Comparison of ENCODE assay signal across 29 cellular contexts in the genomic region with DNA sequence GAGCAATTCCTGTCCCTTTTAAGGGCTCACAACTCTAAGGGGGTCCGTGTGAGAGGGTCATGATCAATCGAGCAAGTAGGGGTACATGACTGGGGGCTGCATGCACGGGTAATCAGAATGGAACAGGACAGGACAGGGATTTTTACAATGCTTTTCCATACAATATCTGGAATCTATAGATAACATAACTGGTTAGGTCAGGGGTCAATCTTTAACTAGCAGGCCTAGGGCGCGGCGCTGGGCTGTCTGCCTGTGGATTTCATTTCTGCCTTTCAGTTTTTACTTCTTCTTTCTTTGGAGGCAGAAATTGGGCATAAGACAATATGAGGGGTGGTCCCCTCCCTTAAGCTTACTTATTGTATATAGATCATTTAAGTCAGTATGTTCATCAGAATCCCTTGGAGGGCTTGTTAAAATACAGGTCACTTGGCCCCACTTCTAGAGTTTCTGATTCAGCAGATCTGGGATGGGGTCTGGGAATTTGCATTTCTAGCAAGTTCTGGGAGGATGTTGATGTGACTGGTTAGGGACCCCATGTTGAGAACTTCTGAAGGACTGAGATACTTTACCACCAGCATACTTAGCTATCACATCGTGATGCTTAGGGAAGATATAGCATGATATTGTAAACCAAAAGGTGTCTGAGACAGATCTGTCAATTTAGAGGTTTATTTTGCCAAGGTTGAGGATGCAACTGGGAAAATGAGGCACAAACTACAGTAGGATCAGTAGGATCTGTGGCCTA. TPM values are rescaled to one million over a fixed set of nuclear protein-coding genes. Genes with fewer than 3 reads are reported as not detected.
DNase-seq lines count a peak whose midpoint lies in the region; ATAC-seq and TF ChIP-seq lines count a peak whose summit lies in the region.
"Had no signal": no experiment of that assay in that cellular context is flagged by ENCODE, and none has a peak within 500 bp of the region (broad histone marks: within the 10 kb centered on the region; RNA-seq: fewer than 3 reads in every experiment).

No MANE protein-coding gene starts in this region.

- peak; percentile 13 for DNase-seq in activated CD8-positive, alpha-beta T cell treated with anti-CD3 and anti-CD28 coated beads, Interleukin-2, amount 10 ng/mL, durations not matched to agents 7 days and 5 days
- no peak for DNase-seq in activated CD8-positive, alpha-beta T cell treated with anti-CD3 and anti-CD28 coated beads for 36 hours
- DNase-seq in OCI-M1 (lab: John Stamatoyannopoulos, UW) (peak; percentile 37), mucosa of gallbladder (ENCODE audit: low spot score) (no peak), HAP-1 (ENCODE audit: low spot score in 2 of 2) (no peak)
- DNase-seq in stimulated activated naive CD4-positive, alpha-beta T cell treated with Interleukin-2 at 50 U/mL for 16 hours (lab: John Stamatoyannopoulos, UW) = no peak
- DNase-seq: activated B cell treated with CpG ODN at 0.5 μM for 24 hours; activated CD4-positive, alpha-beta memory T cell treated with anti-CD3 and anti-CD28 coated beads for 36 hours; activated T-cell treated with anti-CD3 and anti-CD28 coated beads, Interleukin-2, amount 50 U/mL, for 1 hour; central memory CD4-positive, alpha-beta T cell; DND-41; dorsolateral prefrontal cortex; heart left ventricle; immature natural killer cell; left ventricle myocardium superior; NCI-H1092 treated with DMSO at 0.1 percent for 48 hours; NCI-H2081; NCI-H345; Peyer's patch; psoas muscle; stimulated activated naive B cell treated with anti-CD40 and anti-IgM and Interleukin-4, amounts not matched to agents 10 μg/mL and 1 μg/mL and 100 μg/mL, for 72 hours; T-helper 2 cell; tibial artery had no signal

- H3K27me3 Mint-ChIP-seq in activated CD8-positive, alpha-beta T cell treated with anti-CD3 and anti-CD28 coated beads, Interleukin-2, amount 10 ng/mL, durations not matched to agents 7 days and 5 days (ENCODE audit: low read depth) = no peaks in the 10 kb centered on the region
- no peaks in the 10 kb centered on the region for H3K27me3 Mint-ChIP-seq in activated CD8-positive, alpha-beta T cell treated with anti-CD3 and anti-CD28 coated beads for 36 hours
- H3K27me3 Mint-ChIP-seq: activated B cell treated with CpG ODN at 0.5 μM for 24 hours; activated CD4-positive, alpha-beta memory T cell treated with anti-CD3 and anti-CD28 coated beads for 36 hours; activated naive CD8-positive, alpha-beta T cell had no signal

- CTCF ChIA-PET in activated CD8-positive, alpha-beta T cell treated with anti-CD3 and anti-CD28 coated beads, Interleukin-2, amount 10 ng/mL, durations not matched to agents 7 days and 5 days (lab: Charles Lee) = interaction anchor here (1.1 to 1.9 kb wide), 3 partner anchors 22 to 46 kb away, joined by 4 to 6 read pairs (median 4); no protein-coding TSS in a partner anchor
- CTCF ChIA-PET in activated CD8-positive, alpha-beta T cell treated with anti-CD3 and anti-CD28 coated beads for 36 hours (lab: Charles Lee) = interaction anchor here (1.4 kb wide), 1 partner anchor 12 kb away, joined by 4 read pairs; no protein-coding TSS in a partner anchor

- H3K27ac Mint-ChIP-seq in activated CD8-positive, alpha-beta T cell treated with anti-CD3 and anti-CD28 coated beads, Interleukin-2, amount 10 ng/mL, durations not matched to agents 7 days and 5 days = no peak overlapping the region
- H3K27ac Mint-ChIP-seq in activated CD8-positive, alpha-beta T cell treated with anti-CD3 and anti-CD28 coated beads for 36 hours = no peak overlapping the region
- H3K27ac Mint-ChIP-seq: activated B cell treated with CpG ODN at 0.5 μM for 24 hours; activated CD4-positive, alpha-beta memory T cell treated with anti-CD3 and anti-CD28 coated beads for 36 hours; activated naive CD8-positive, alpha-beta T cell; stimulated activated naive B cell treated with anti-CD40 and anti-IgM and Interleukin-4, amounts not matched to agents 10 μg/mL and 1 μg/mL and 100 μg/mL, for 72 hours had no signal

- peaks cover 41% of the 10 kb centered on the region for H3K36me3 Mint-ChIP-seq in activated CD8-positive, alpha-beta T cell treated with anti-CD3 and anti-CD28 coated beads, Interleukin-2, amount 10 ng/mL, durations not matched to agents 7 days and 5 days (ENCODE audit: low read depth)
- peaks cover 8% of the 10 kb centered on the region for H3K36me3 Mint-ChIP-seq in activated CD8-positive, alpha-beta T cell treated with anti-CD3 and anti-CD28 coated beads for 36 hours (ENCODE audit: low read depth)

- intact Hi-C loops in activated CD8-positive, alpha-beta T cell treated with anti-CD3 and anti-CD28 coated beads for 36 hours (cut with micrococcal nuclease) = no loop called here

- 97% methylated on average over 7 of the region's 7 CpGs for WGBS in thymus

- H3K4me1 ChIP-seq in iPS-20b (ENCODE audit: insufficient read depth, low read length) (peaks cover 30% of the 10 kb centered on the region; the same call in 1 of the 2 replicates), thymus (ENCODE audit: control insufficient read depth, insufficient read depth, low read length) (peaks cover 16% of the 10 kb centered on the region), HAP-1 (peaks cover 24% of the 10 kb centered on the region)

- H3K9me3 Mint-ChIP-seq in activated CD8-positive, alpha-beta T cell treated with anti-CD3 and anti-CD28 coated beads, Interleukin-2, amount 10 ng/mL, durations not matched to agents 7 days and 5 days (ENCODE audit: insufficient read depth) = peaks cover 23% of the 10 kb centered on the region
- peaks cover 14% of the 10 kb centered on the region for H3K9me3 Mint-ChIP-seq in activated CD8-positive, alpha-beta T cell treated with anti-CD3 and anti-CD28 coated beads for 36 hours

- peaks cover 36% of the 10 kb centered on the region for H3K4me1 Mint-ChIP-seq in activated CD8-positive, alpha-beta T cell treated with anti-CD3 and anti-CD28 coated beads, Interleukin-2, amount 10 ng/mL, durations not matched to agents 7 days and 5 days (ENCODE audit: low read depth)
- peaks cover 28% of the 10 kb centered on the region for H3K4me1 Mint-ChIP-seq in activated CD8-positive, alpha-beta T cell treated with anti-CD3 and anti-CD28 coated beads for 36 hours (ENCODE audit: low read depth)

- POLR2A ChIA-PET in activated CD8-positive, alpha-beta T cell treated with anti-CD3 and anti-CD28 coated beads, Interleukin-2, amount 10 ng/mL, durations not matched to agents 7 days and 5 days (lab: Charles Lee) = interaction anchor here (0.7 to 1.1 kb wide), 2 partner anchors 23 to 30 kb away, joined by 3 read pairs; no protein-coding TSS in a partner anchor
- POLR2A ChIA-PET in activated CD8-positive, alpha-beta T cell treated with anti-CD3 and anti-CD28 coated beads for 36 hours (lab: Charles Lee) = interaction anchor here (0.9 to 1.2 kb wide), 3 partner anchors 9 to 23 kb away, joined by 3 read pairs; no protein-coding TSS in a partner anchor

- TF ChIP-seq CTCF in activated CD8-positive, alpha-beta T cell treated with anti-CD3 and anti-CD28 coated beads for 36 hours (IDR thresholded peaks at IDR 0.05) = no peak

- no peak overlapping the region for H3K4me3 Mint-ChIP-seq in activated CD8-positive, alpha-beta T cell treated with anti-CD3 and anti-CD28 coated beads, Interleukin-2, amount 10 ng/mL, durations not matched to agents 7 days and 5 days
- H3K4me3 Mint-ChIP-seq in activated CD8-positive, alpha-beta T cell treated with anti-CD3 and anti-CD28 coated beads for 36 hours = no peak overlapping the region
- H3K4me3 Mint-ChIP-seq: activated B cell treated with CpG ODN at 0.5 μM for 24 hours; activated CD4-positive, alpha-beta memory T cell treated with anti-CD3 and anti-CD28 coated beads for 36 hours; immature natural killer cell; stimulated activated naive B cell treated with anti-CD40 and anti-IgM and Interleukin-4, amounts not matched to agents 10 μg/mL and 1 μg/mL and 100 μg/mL, for 72 hours had no signal

- H3K9me3 ChIP-seq in iPS-20b (ENCODE audit: insufficient read depth, low read depth, low read length) (peaks cover 5% of the 10 kb centered on the region), thymus (ENCODE audit: control insufficient read depth) (no peaks in the 10 kb centered on the region), HAP-1 (no peaks in the 10 kb centered on the region)
- H3K9me3 ChIP-seq: ascending aorta, Peyer's patch, psoas muscle, tibial artery had no signal

- H3K27me3 ChIP-seq in iPS-20b (ENCODE audit: insufficient read depth, low read length) (no peaks in the 10 kb centered on the region), thymus (ENCODE audit: control insufficient read depth, insufficient read depth) (no peaks in the 10 kb centered on the region), HAP-1 (ENCODE audit: low read depth) (no peaks in the 10 kb centered on the region)
- H3K27me3 ChIP-seq: ascending aorta, dorsolateral prefrontal cortex, heart left ventricle, Peyer's patch, tibial artery had no signal

- peak overlapping the region; percentile 4; the same call in 1 of the 2 replicates for H3K4me3 ChIP-seq in iPS-20b (ENCODE audit: low read length)
- no peak overlapping the region for H3K4me3 ChIP-seq in thymus (ENCODE audit: low read length)
- no peak overlapping the region for H3K4me3 ChIP-seq in HAP-1
- H3K4me3 ChIP-seq: ascending aorta, dorsolateral prefrontal cortex, GM12878, heart left ventricle, Peyer's patch, psoas muscle, SJSA1, tibial artery had no signal

- H3K27ac ChIP-seq in iPS-20b (ENCODE audit: low read length) (no peak overlapping the region), thymus (ENCODE audit: low read depth) (peak overlapping the region; percentile 27)
- H3K27ac ChIP-seq: ascending aorta, dorsolateral prefrontal cortex, heart left ventricle, Peyer's patch, psoas muscle, SJSA1, tibial artery had no signal

- H3K9ac ChIP-seq in iPS-20b (ENCODE audit: low read depth, low read length) = no peak overlapping the region

- in situ Hi-C loops in HAP-1 (cut with MboI; ENCODE audit: low sequenced_read_pairs) = no loop called here

- no peak for ATAC-seq in activated CD8-positive, alpha-beta T cell treated with anti-CD3 and anti-CD28 coated beads, Interleukin-2, amount 10 ng/mL, durations not matched to agents 7 days and 5 days
- no peak for ATAC-seq in activated CD8-positive, alpha-beta T cell treated with anti-CD3 and anti-CD28 coated beads for 36 hours
- ATAC-seq: GM12878; heart left ventricle; left ventricle myocardium superior; psoas muscle; stimulated activated naive B cell treated with anti-CD40 and anti-IgM and Interleukin-4, amounts not matched to agents 10 μg/mL and 1 μg/mL and 100 μg/mL, for 72 hours had no signal

- H3K36me3 ChIP-seq in iPS-20b (ENCODE audit: insufficient read depth, low read depth, low read length) = no peaks in the 10 kb centered on the region
- H3K36me3 ChIP-seq in thymus (ENCODE audit: control insufficient read depth, insufficient read depth) = no peaks in the 10 kb centered on the region
- H3K36me3 ChIP-seq in HAP-1 (replicated peaks) = no peaks in the 10 kb centered on the region
- H3K36me3 ChIP-seq: ascending aorta, heart left ventricle, Peyer's patch, SJSA1, tibial artery had no signal

RNA-seq across cellular contexts. Expression of a gene that starts 2.8 kb away (rescaled TPM):
- 100 to 1,000 TPM; 152 to 157 TPM for total RNA-seq in activated CD8-positive, alpha-beta T cell treated with anti-CD3 and anti-CD28 coated beads, Interleukin-2, amount 10 ng/mL, durations not matched to agents 7 days and 5 days
- total RNA-seq in activated CD8-positive, alpha-beta T cell treated with anti-CD3 and anti-CD28 coated beads for 36 hours = 10 to 100 TPM; 46.7 to 46.9 TPM
- 17.9 TPM for polyA plus RNA-seq in thymus
- total RNA-seq in mucosa of gallbladder = 32.7 TPM

Comparison
In these comparisons a context has a peak if more than half of its experiments do, and no peak if none do; other contexts are left out.
1. DNase-seq: peak in activated CD8-positive, alpha-beta T cell treated with anti-CD3 and anti-CD28 coated beads, Interleukin-2, amount 10 ng/mL, durations not matched to agents 7 days and 5 days (single experiment) and OCI-M1 (single experiment); none in activated CD8-positive, alpha-beta T cell treated with anti-CD3 and anti-CD28 coated beads for 36 hours (single experiment), mucosa of gallbladder (single experiment), stimulated activated naive CD4-positive, alpha-beta T cell treated with Interleukin-2 at 50 U/mL for 16 hours (single experiment) and HAP-1 (0 of 2).